ENCODE assay signal across 19 cellular contexts in the genomic region with DNA sequence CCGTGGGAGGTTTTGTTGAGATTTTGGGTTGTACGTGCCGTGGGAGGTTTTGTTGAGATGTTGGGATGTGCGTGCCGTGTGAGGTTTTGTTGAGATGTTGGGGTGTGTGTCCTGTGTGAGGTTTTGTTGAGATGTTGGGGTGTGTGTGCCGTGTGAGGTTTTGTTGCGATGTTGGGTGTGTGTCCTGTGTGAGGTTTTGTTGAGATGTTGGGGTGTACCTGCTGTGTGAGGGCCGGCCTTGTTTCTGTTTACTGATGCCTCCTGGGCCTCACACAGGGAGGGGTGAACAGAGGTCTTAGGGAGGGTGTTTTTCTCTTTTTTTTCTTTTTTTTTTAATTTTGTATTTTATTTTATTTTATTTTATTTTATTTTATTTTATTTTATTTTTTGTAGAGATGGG. TPM values are rescaled to one million over a fixed set of nuclear protein-coding genes. Genes with fewer than 3 reads are reported as not detected.
A peak's percentile ranks its signal among the peaks of the same experiment; 100 is the strongest.
DNase-seq lines count a peak whose midpoint lies in the region; ATAC-seq, FAIRE-seq and TF ChIP-seq lines count a peak whose summit lies in the region.
"Had no signal": no experiment of that assay in that cellular context is flagged by ENCODE, and none has a peak within 500 bp of the region (broad histone marks: within the 10 kb centered on the region; RNA-seq: fewer than 3 reads in every experiment).

No MANE protein-coding gene starts in this region.

- peak overlapping the region; percentile 92 for H3K27ac ChIP-seq in 22Rv1
- H3K27ac ChIP-seq in Panc1 (ENCODE audit: low read length), result peak overlapping the region; percentile 75
- H3K27ac ChIP-seq in osteoblast (ENCODE audit: low read depth, low read length), result no peak overlapping the region
- H3K27ac ChIP-seq: KMS-11, SJCRH30 had no signal

- H3K4me2 ChIP-seq in osteoblast (ENCODE audit: insufficient read depth, low read length), result no peak overlapping the region

- H3K36me3 ChIP-seq in H7 (replicated peaks; ENCODE audit: control insufficient read depth, insufficient read depth, low read length) (no peaks in the 10 kb centered on the region), Panc1 (ENCODE audit: control insufficient read depth, insufficient read depth, low read length) (no peaks in the 10 kb centered on the region), osteoblast (ENCODE audit: insufficient read depth, low read length) (no peaks in the 10 kb centered on the region)
- H3K36me3 ChIP-seq: SJCRH30 had no signal

- H3K79me2 ChIP-seq in osteoblast (ENCODE audit: insufficient read depth, low read length), result peaks cover 49% of the 10 kb centered on the region

- ATAC-seq in Panc1 (no peak), HG03378 (IDR thresholded peaks at IDR 0.05; ENCODE audit: unreplicated experiment) (no peak), HG03135 (IDR thresholded peaks at IDR 0.05; ENCODE audit: unreplicated experiment) (no peak)
- ATAC-seq: HCT116 had no signal

- no TSS peak for BruUV-seq in Panc1 (replicated peaks; lab: Mats Ljungman, UMichigan)

- H4K20me1 ChIP-seq in osteoblast (ENCODE audit: insufficient read depth, low read length), result peaks cover 80% of the 10 kb centered on the region

- H3K27me3 ChIP-seq in H7 (ENCODE audit: control insufficient read depth, insufficient read depth, low read length) (no peaks in the 10 kb centered on the region), Panc1 (ENCODE audit: control insufficient read depth, insufficient read depth, low read length) (no peaks in the 10 kb centered on the region), osteoblast (ENCODE audit: insufficient read depth, low read length) (no peaks in the 10 kb centered on the region)
- H3K27me3 ChIP-seq: SJCRH30 had no signal

- H3K9me3 ChIP-seq in Panc1 (ENCODE audit: control insufficient read depth, insufficient read depth, low read depth, low read length), result no peaks in the 10 kb centered on the region
- no peaks in the 10 kb centered on the region for H3K9me3 ChIP-seq in osteoblast (ENCODE audit: low read depth, low read length)
- H3K9me3 ChIP-seq: SJCRH30 had no signal

- H3K4me1 ChIP-seq in Panc1 (ENCODE audit: control insufficient read depth, insufficient read depth, low read length) (peaks cover 81% of the 10 kb centered on the region), osteoblast (ENCODE audit: insufficient read depth, low read length) (peaks cover 33% of the 10 kb centered on the region)
- H3K4me1 ChIP-seq: SJCRH30 had no signal

- intact Hi-C loops in Panc1 (cut with micrococcal nuclease; ENCODE audit: unreplicated experiment), result no loop called here

- peak; percentile 10 for FAIRE-seq in frontal cortex (lab: Jason Lieb, UNC)
- FAIRE-seq in urothelium cell line (lab: Jason Lieb, UNC), result no peak
- FAIRE-seq: A204.1 had no signal

- CTCF ChIA-PET in Panc1 (lab: Charles Lee), result no interaction called here

- DNase-seq in H7 (peak; percentile 16), Panc1 (ENCODE audit: low read depth, low spot score) (no peak), frontal cortex (ENCODE audit: low spot score in 2 of 2) (no peak), osteoblast (ENCODE audit: insufficient read length, low spot score, missing footprints) (no peak), urothelium cell line (ENCODE audit: low spot score) (no peak)
- DNase-seq: COR-L47, MM.1S, NCI-H1930, NCI-H2171, NCI-H446, NCI-H69, RPMI8226 had no signal

- POLR2A ChIA-PET in Panc1 (lab: Charles Lee), result no interaction called here

- in situ Hi-C loops in Panc1 (cut with HindIII; ENCODE audit: low pct_unique_long_range_greater_than_20kb, low sequenced_read_pairs), result no loop called here

- TF ChIP-seq CTCF in 22Rv1 (IDR thresholded peaks at IDR 0.05), result no peak
- TF ChIP-seq CTCF in Panc1 (IDR thresholded peaks at IDR 0.05), result no peak
- TF ChIP-seq CTCF in osteoblast (IDR thresholded peaks at IDR 0.05; ENCODE audit: extremely low read depth, low read depth, low read length), result no peak

- H3K4me3 ChIP-seq in H7 (ENCODE audit: insufficient read depth, low read depth, low read length) (no peak overlapping the region), Panc1 (ENCODE audit: low read depth in 2 of 2, low read length in 2 of 2) (peak overlapping the region in 1 of 2 experiments; percentile 42; a peak in 1 of 4 replicates), osteoblast (ENCODE audit: insufficient read depth, low read length) (no peak overlapping the region)
- H3K4me3 ChIP-seq: SJCRH30 had no signal

- H2AFZ ChIP-seq in osteoblast (ENCODE audit: low read length), result no peak overlapping the region

RNA-seq across cellular contexts. Expression of a gene that starts 36.7 kb away (rescaled TPM):
- 21.0 and 29.2 TPM in 2 replicates for total RNA-seq in H7 (2014; rRNA removed; shearing (Covaris generic))
- total RNA-seq in Panc1 (2021; ENCODE audit: unreplicated experiment), result 60.0 TPM
- 78.4 TPM for polyA plus RNA-seq in Panc1 (2012; ENCODE audit: insufficient read length)
- 38.7 TPM for total RNA-seq in frontal cortex
- total RNA-seq in osteoblast, result 20.9 and 22.8 TPM in 2 replicates
